26 cellular contexts compared by ENCODE assay signal in genomic region chr16:80038566-80038965, GRCh38.
"Had no signal": no experiment of that assay in that cellular context is flagged by ENCODE, and none has a peak within 500 bp of the region (broad histone marks: within the 10 kb centered on the region; RNA-seq: fewer than 3 reads in every experiment).

No MANE protein-coding gene starts in this region.

- H3K4me1 ChIP-seq: adrenal gland, ascending aorta, breast epithelium, gastrocnemius medialis, heart right ventricle had no signal

- H3K36me3 ChIP-seq: adrenal gland, ascending aorta, breast epithelium, gastrocnemius medialis, heart right ventricle had no signal

- H3K4me3 ChIP-seq: adrenal gland, ascending aorta, breast epithelium, coronary artery, dorsolateral prefrontal cortex, gastrocnemius medialis, heart right ventricle had no signal

- H3K27ac ChIP-seq: adrenal gland, ascending aorta, breast epithelium, coronary artery, dorsolateral prefrontal cortex, gastrocnemius medialis, heart right ventricle had no signal

- H3K27me3 ChIP-seq: adrenal gland, ascending aorta, breast epithelium, gastrocnemius medialis had no signal

- ATAC-seq: activated CD4-positive, alpha-beta T cell treated with anti-CD3 and anti-CD28 coated beads for 36 hours; activated CD8-positive, alpha-beta memory T cell treated with anti-CD3 and anti-CD28 coated beads, Interleukin-2, amount 10 ng/mL, durations not matched to agents 7 days and 5 days; activated CD8-positive, alpha-beta T cell treated with anti-CD3 and anti-CD28 coated beads, Interleukin-2, amount 10 ng/mL, durations not matched to agents 7 days and 5 days; activated naive CD8-positive, alpha-beta T cell treated with anti-CD3 and anti-CD28 coated beads, Interleukin-2, amount 50 U/mL, for 24 hours; effector memory CD8-positive, alpha-beta T cell; gastrocnemius medialis; heart right ventricle had no signal

- DNase-seq: activated CD4-positive, alpha-beta memory T cell treated with anti-CD3 and anti-CD28 coated beads for 36 hours; activated CD4-positive, alpha-beta T cell treated with anti-CD3 and anti-CD28 coated beads for 36 hours; activated CD4-positive, alpha-beta T cell treated with anti-CD3 and anti-CD28 coated beads, Interleukin-2, amount 10 ng/mL, durations not matched to agents 24 days and 14 days; activated CD4-positive, CD25-positive, alpha-beta regulatory T cell; activated CD4-positive, CD25-positive, alpha-beta regulatory T cell treated with anti-CD3 and anti-CD28 coated beads, Interleukin-2, amount 50 U/mL, for 72 hours; activated CD8-positive, alpha-beta memory T cell treated with anti-CD3 and anti-CD28 coated beads, Interleukin-2, amount 10 ng/mL, durations not matched to agents 7 days and 5 days; activated CD8-positive, alpha-beta memory T cell treated with anti-CD3 and anti-CD28 coated beads, Interleukin-2, amount 50 U/mL, for 4 hours; activated CD8-positive, alpha-beta T cell treated with anti-CD3 and anti-CD28 coated beads, Interleukin-2, amount 10 ng/mL, durations not matched to agents 7 days and 5 days; activated effector memory CD4-positive, alpha-beta T cell treated with anti-CD3 and anti-CD28 coated beads, Interleukin-2, amount 50 U/mL, for 16 hours; activated naive CD4-positive, alpha-beta T cell treated with anti-CD3 and anti-CD28 coated beads for 36 hours; activated naive CD8-positive, alpha-beta T cell treated with anti-CD3 and anti-CD28 coated beads for 36 hours; activated naive CD8-positive, alpha-beta T cell treated with anti-CD3 and anti-CD28 coated beads, Interleukin-2, amount 50 U/mL, for 24 hours; activated T-cell treated with anti-CD3 and anti-CD28 coated beads, Interleukin-2, amount 50 U/mL, for 1 hour; activated T-cell treated with anti-CD3 and anti-CD28 coated beads, Interleukin-2, amount 50 U/mL, for 48 hours; adrenal gland; dorsolateral prefrontal cortex; effector CD4-positive, alpha-beta T cell; effector memory CD8-positive, alpha-beta T cell; erythroblast; foreskin fibroblast; gastrocnemius medialis; heart right ventricle; T-helper 2 cell had no signal
